1 cellular context compared by ENCODE assay signal in the genomic region with DNA sequence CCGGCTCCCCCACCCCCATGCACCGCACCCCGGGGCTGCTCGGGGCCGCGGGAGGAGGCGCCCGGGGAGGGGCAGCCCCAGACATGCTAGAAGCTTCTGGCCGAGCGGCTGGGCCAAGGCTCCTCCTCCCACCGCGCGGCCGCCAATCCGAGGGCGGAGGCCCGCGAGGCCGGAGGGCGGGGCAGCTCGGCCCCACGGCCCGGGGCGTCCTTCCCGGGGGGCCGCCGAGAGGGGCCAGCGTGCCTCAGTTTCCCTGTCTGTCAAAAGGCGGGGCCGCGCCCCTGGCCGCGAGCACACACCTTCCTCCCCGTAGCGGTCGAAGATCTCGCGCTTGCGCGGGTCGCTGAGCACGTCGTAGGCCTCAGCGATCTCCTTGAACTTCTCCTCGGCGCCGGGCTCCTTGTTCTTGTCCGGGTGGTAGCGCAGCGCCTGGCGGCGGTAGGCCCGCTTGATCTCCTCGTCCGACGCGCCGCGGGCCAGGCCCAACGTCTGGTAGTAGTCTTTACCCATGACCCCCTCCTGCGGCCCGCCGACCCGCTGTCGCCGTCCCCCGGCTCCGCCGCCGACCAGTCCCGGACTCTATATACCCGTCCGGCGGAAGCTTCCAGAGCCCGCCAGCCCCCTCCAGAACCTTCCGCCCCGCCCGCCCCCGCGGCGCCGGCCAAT.
TF ChIP-seq lines count a peak whose summit lies in the region.

A gene (minus strand): TSS at position 558 of the 666 bp plus-strand sequence. CDS start 48 bp downstream, at position 510.

TF ChIP-seq in SK-N-SH, 30 proteins besides CTCF, POLR2A, EP300 and RAD21 (continued from another document):
- TF ChIP-seq, protein P1, sequence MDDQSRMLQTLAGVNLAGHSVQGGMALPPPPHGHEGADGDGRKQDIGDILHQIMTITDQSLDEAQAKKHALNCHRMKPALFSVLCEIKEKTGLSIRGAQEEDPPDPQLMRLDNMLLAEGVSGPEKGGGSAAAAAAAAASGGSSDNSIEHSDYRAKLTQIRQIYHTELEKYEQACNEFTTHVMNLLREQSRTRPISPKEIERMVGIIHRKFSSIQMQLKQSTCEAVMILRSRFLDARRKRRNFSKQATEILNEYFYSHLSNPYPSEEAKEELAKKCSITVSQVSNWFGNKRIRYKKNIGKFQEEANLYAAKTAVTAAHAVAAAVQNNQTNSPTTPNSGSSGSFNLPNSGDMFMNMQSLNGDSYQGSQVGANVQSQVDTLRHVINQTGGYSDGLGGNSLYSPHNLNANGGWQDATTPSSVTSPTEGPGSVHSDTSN (IDR thresholded peaks at IDR 0.05), result peak; percentile 55
- TF ChIP-seq YY1 (IDR thresholded peaks at IDR 0.05; ENCODE audit: low read depth), result 0 out of 2 replicates have a peak, but pooled peaks have one; percentile 38
- peak; percentile 28; the same call in 1 of the 2 replicates for TF ChIP-seq NRF1 (IDR thresholded peaks at IDR 0.05; ENCODE audit: low read depth, low read length)
